Comparison of ENCODE assay signal across 13 cellular contexts in the genomic region with DNA sequence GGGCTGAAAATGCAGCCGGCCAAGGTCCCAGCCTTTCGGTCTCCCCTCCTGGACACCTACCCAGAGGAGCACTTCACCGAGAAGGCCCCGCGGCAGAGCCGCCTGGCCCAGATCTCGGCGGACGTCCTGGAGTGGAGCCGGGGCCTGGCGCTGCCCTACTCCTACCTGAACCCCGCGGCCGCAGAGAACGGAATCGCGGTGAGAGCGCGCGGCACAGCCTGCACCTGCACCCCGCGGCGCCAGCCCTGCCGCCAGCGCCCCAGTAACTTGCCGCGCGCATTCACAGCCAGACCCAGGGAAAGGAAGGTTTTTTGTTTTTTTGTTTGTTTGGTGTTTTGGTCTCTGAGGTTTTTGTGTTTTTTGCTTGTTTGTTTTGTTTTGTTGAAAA. TPM values are rescaled to one million over a fixed set of nuclear protein-coding genes. Genes with fewer than 3 reads are reported as not detected.
DNase-seq lines count a peak whose midpoint lies in the region; ATAC-seq and FAIRE-seq lines count a peak whose summit lies in the region.
"Had no signal": no experiment of that assay in that cellular context is flagged by ENCODE, and none has a peak within 500 bp of the region (broad histone marks: within the 10 kb centered on the region; RNA-seq: fewer than 3 reads in every experiment).

No MANE protein-coding gene starts in this region.

- H3K4me3 Mint-ChIP-seq in T-helper 2 cell treated with Interferon-gamma antibody and Interleukin-4, amounts not matched to agents 5 μg/mL and 100 μg/mL, for 36 hours, result peak overlapping the region; percentile 56
- peak overlapping the region; percentile 20 for H3K4me3 Mint-ChIP-seq in activated CD4-positive, alpha-beta memory T cell treated with anti-CD3 and anti-CD28 coated beads, Interleukin-2, amount 10 ng/mL, durations not matched to agents 7 days and 5 days

- H3K4me3 ChIP-seq in iPS-18c (ENCODE audit: insufficient read depth, low read depth, low read length) (peak overlapping the region; percentile 42; the same call in 1 of the 2 replicates), rectal smooth muscle tissue (ENCODE audit: low read length) (peak overlapping the region; percentile 19)
- H3K4me3 ChIP-seq: A549 had no signal

- H3K27ac ChIP-seq in rectal smooth muscle tissue (ENCODE audit: low read depth, low read length), result no peak overlapping the region
- H3K27ac ChIP-seq: A549 had no signal

- no peaks in the 10 kb centered on the region for H3K36me3 Mint-ChIP-seq in T-helper 2 cell treated with Interferon-gamma antibody and Interleukin-4, amounts not matched to agents 5 μg/mL and 100 μg/mL, for 36 hours (ENCODE audit: low read depth)
- H3K36me3 Mint-ChIP-seq in activated CD4-positive, alpha-beta memory T cell treated with anti-CD3 and anti-CD28 coated beads, Interleukin-2, amount 10 ng/mL, durations not matched to agents 7 days and 5 days (ENCODE audit: low read depth), result no peaks in the 10 kb centered on the region

- no peak for FAIRE-seq in GM19239 (lab: Jason Lieb, UNC)
- FAIRE-seq: A549, small intestine had no signal

- H3K9ac ChIP-seq in rectal smooth muscle tissue (ENCODE audit: low read length), result no peak overlapping the region

- H3K27ac Mint-ChIP-seq in T-helper 2 cell treated with Interferon-gamma antibody and Interleukin-4, amounts not matched to agents 5 μg/mL and 100 μg/mL, for 36 hours, result no peak overlapping the region
- no peak overlapping the region for H3K27ac Mint-ChIP-seq in activated CD4-positive, alpha-beta memory T cell treated with anti-CD3 and anti-CD28 coated beads, Interleukin-2, amount 10 ng/mL, durations not matched to agents 7 days and 5 days

- peaks cover 11% of the 10 kb centered on the region for H3K4me1 Mint-ChIP-seq in T-helper 2 cell treated with Interferon-gamma antibody and Interleukin-4, amounts not matched to agents 5 μg/mL and 100 μg/mL, for 36 hours (ENCODE audit: low read depth)
- peaks cover 27% of the 10 kb centered on the region for H3K4me1 Mint-ChIP-seq in activated CD4-positive, alpha-beta memory T cell treated with anti-CD3 and anti-CD28 coated beads, Interleukin-2, amount 10 ng/mL, durations not matched to agents 7 days and 5 days

- POLR2A ChIA-PET in activated CD4-positive, alpha-beta memory T cell treated with anti-CD3 and anti-CD28 coated beads, Interleukin-2, amount 10 ng/mL, durations not matched to agents 7 days and 5 days (lab: Charles Lee), result interaction anchor here (1.4 kb wide), 1 partner anchor 101 kb away, joined by 3 read pairs; no protein-coding TSS in a partner anchor

- peaks cover 33% of the 10 kb centered on the region for H3K27me3 ChIP-seq in rectal smooth muscle tissue (ENCODE audit: control insufficient read depth, insufficient read depth, low read length)

- no peaks in the 10 kb centered on the region for H3K36me3 ChIP-seq in rectal smooth muscle tissue (ENCODE audit: control insufficient read depth, insufficient read depth, low read length)

- ATAC-seq in GM21825 (IDR thresholded peaks at IDR 0.05; ENCODE audit: unreplicated experiment) (no peak), GM19395 (IDR thresholded peaks at IDR 0.05; ENCODE audit: unreplicated experiment) (no peak)
- ATAC-seq: A549 had no signal

- DNase-seq in T-helper 2 cell treated with Interferon-gamma antibody and Interleukin-4, amounts not matched to agents 5 μg/mL and 100 μg/mL, for 36 hours (ENCODE audit: low spot score), result no peak
- DNase-seq in T-helper 2 cell, result no peak
- no peak for DNase-seq in activated CD4-positive, alpha-beta memory T cell treated with anti-CD3 and anti-CD28 coated beads, Interleukin-2, amount 10 ng/mL, durations not matched to agents 7 days and 5 days
- no peak for DNase-seq in GM19239 (ENCODE audit: insufficient read length, low spot score)
- DNase-seq: NCI-H1092 treated with DMSO at 0.1 percent for 48 hours, small intestine had no signal

- H3K9me3 ChIP-seq in iPS-18c (ENCODE audit: control insufficient read depth, insufficient read depth, low read length), result no peaks in the 10 kb centered on the region
- H3K9me3 ChIP-seq: A549 had no signal

- peaks cover 54% of the 10 kb centered on the region for H3K27me3 Mint-ChIP-seq in T-helper 2 cell treated with Interferon-gamma antibody and Interleukin-4, amounts not matched to agents 5 μg/mL and 100 μg/mL, for 36 hours (ENCODE audit: low read depth)
- H3K27me3 Mint-ChIP-seq in activated CD4-positive, alpha-beta memory T cell treated with anti-CD3 and anti-CD28 coated beads, Interleukin-2, amount 10 ng/mL, durations not matched to agents 7 days and 5 days, result peaks cover 66% of the 10 kb centered on the region

- CTCF ChIA-PET in activated CD4-positive, alpha-beta memory T cell treated with anti-CD3 and anti-CD28 coated beads, Interleukin-2, amount 10 ng/mL, durations not matched to agents 7 days and 5 days (lab: Charles Lee), result interaction anchor here (3.4 to 8.9 kb wide), 2 partner anchors 13 to 47 kb away, joined by 18 to 149 read pairs; a partner anchor contains a TSS

- H3K4me1 ChIP-seq in rectal smooth muscle tissue (ENCODE audit: control insufficient read depth, insufficient read depth, low read length), result no peaks in the 10 kb centered on the region

- no peaks in the 10 kb centered on the region for H3K9me3 Mint-ChIP-seq in T-helper 2 cell treated with Interferon-gamma antibody and Interleukin-4, amounts not matched to agents 5 μg/mL and 100 μg/mL, for 36 hours
- H3K9me3 Mint-ChIP-seq in activated CD4-positive, alpha-beta memory T cell treated with anti-CD3 and anti-CD28 coated beads, Interleukin-2, amount 10 ng/mL, durations not matched to agents 7 days and 5 days, result no peaks in the 10 kb centered on the region

RNA-seq across cellular contexts. Expression of a gene that starts 15.2 kb away (rescaled TPM):
- total RNA-seq in activated CD4-positive, alpha-beta memory T cell treated with anti-CD3 and anti-CD28 coated beads, Interleukin-2, amount 10 ng/mL, durations not matched to agents 7 days and 5 days, result under 1 TPM; 0.20 to 0.38 TPM
- total RNA-seq: cerebellum, fibroblast of villous mesenchyme had no signal

RNA-seq across cellular contexts. Expression of a gene that starts 33.5 kb away (rescaled TPM):
- not detected for total RNA-seq in activated CD4-positive, alpha-beta memory T cell treated with anti-CD3 and anti-CD28 coated beads, Interleukin-2, amount 10 ng/mL, durations not matched to agents 7 days and 5 days
- total RNA-seq: cerebellum, fibroblast of villous mesenchyme had no signal

RNA-seq across cellular contexts. Expression of a gene that starts 46.0 kb away (rescaled TPM):
- not detected for total RNA-seq in activated CD4-positive, alpha-beta memory T cell treated with anti-CD3 and anti-CD28 coated beads, Interleukin-2, amount 10 ng/mL, durations not matched to agents 7 days and 5 days
- total RNA-seq: fibroblast of villous mesenchyme had no signal

RNA-seq across cellular contexts. Expression of a gene that starts 51.6 kb away (rescaled TPM):
- total RNA-seq in activated CD4-positive, alpha-beta memory T cell treated with anti-CD3 and anti-CD28 coated beads, Interleukin-2, amount 10 ng/mL, durations not matched to agents 7 days and 5 days, result 1 to 10 TPM; 1.4 to 1.5 TPM
- total RNA-seq: fibroblast of villous mesenchyme had no signal
